Comparison of ENCODE assay signal across 31 cellular contexts in the genomic region with DNA sequence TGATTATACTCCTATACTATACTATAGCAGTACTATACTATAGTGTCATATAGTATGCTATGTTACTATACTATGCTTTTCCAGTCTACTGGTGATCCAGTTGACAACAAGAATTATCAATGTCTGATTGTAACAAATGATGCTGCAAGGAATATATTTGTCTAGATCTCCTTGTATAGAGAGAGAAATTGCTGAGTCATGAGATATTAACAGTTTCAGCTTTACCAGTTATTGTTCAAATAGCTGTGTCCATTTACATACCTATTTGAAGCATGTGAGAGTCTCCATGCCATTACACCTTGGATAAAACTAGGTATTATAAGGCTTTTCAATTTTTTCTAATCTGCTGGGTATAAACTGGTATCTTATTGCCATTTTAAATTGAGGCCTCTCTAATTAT.
"Had no signal": no experiment of that assay in that cellular context is flagged by ENCODE, and none has a peak within 500 bp of the region (broad histone marks: within the 10 kb centered on the region; RNA-seq: fewer than 3 reads in every experiment).

No MANE protein-coding gene starts in this region.

- H3K4me1 ChIP-seq: neural progenitor cell, parathyroid adenoma, psoas muscle, spleen, suprapubic skin, testis, tibial artery, transverse colon, upper lobe of right lung, uterus had no signal

- H3K9me3 Mint-ChIP-seq: nephron; neural progenitor cell; stimulated activated memory B cell treated with anti-CD40 and anti-IgM and Interleukin-4, amounts not matched to agents 10 μg/mL and 1 μg/mL and 100 μg/mL, for 72 hours; stimulated activated naive CD8-positive, alpha-beta T cell treated with anti-CD3 and anti-CD28 coated beads, Interleukin-15, amount 100 ng/mL, for 72 hours; type B pancreatic cell had no signal

- H2AFZ ChIP-seq: neural progenitor cell, parathyroid adenoma had no signal

- H3K4me3 ChIP-seq: neural progenitor cell, ovary, psoas muscle, skin epidermis, smooth muscle cell, spleen, suprapubic skin, testis, tibial artery, transverse colon, upper lobe of right lung, uterus had no signal

- H3K4me1 Mint-ChIP-seq: natural killer cell; neural progenitor cell; stimulated activated memory B cell treated with anti-CD40 and anti-IgM and Interleukin-4, amounts not matched to agents 10 μg/mL and 1 μg/mL and 100 μg/mL, for 72 hours; stimulated activated naive CD8-positive, alpha-beta T cell treated with anti-CD3 and anti-CD28 coated beads, Interleukin-15, amount 100 ng/mL, for 72 hours had no signal

- H3K27me3 ChIP-seq: neural progenitor cell, ovary, suprapubic skin, testis, tibial artery, transverse colon, upper lobe of right lung, uterus had no signal

- H3K27ac Mint-ChIP-seq: natural killer cell; nephron; neural progenitor cell; progenitor cell of endocrine pancreas; stimulated activated memory B cell treated with anti-CD40 and anti-IgM and Interleukin-4, amounts not matched to agents 10 μg/mL and 1 μg/mL and 100 μg/mL, for 72 hours; stimulated activated naive CD8-positive, alpha-beta T cell treated with anti-CD3 and anti-CD28 coated beads, Interleukin-15, amount 100 ng/mL, for 72 hours; type B pancreatic cell had no signal

- H3K9ac ChIP-seq: neural progenitor cell, parathyroid adenoma had no signal

- H3K4me3 Mint-ChIP-seq: natural killer cell; nephron; neural progenitor cell; stimulated activated memory B cell treated with anti-CD40 and anti-IgM and Interleukin-4, amounts not matched to agents 10 μg/mL and 1 μg/mL and 100 μg/mL, for 72 hours; stimulated activated naive CD8-positive, alpha-beta T cell treated with anti-CD3 and anti-CD28 coated beads, Interleukin-15, amount 100 ng/mL, for 72 hours; type B pancreatic cell had no signal

- H3K9me3 ChIP-seq: ovary, psoas muscle, suprapubic skin, testis, tibial artery, transverse colon, upper lobe of right lung, uterus had no signal

- ATAC-seq: natural killer cell; psoas muscle; right cardiac atrium; sciatic nerve; stimulated activated memory B cell treated with anti-CD40 and anti-IgM and Interleukin-4, amounts not matched to agents 10 μg/mL and 1 μg/mL and 100 μg/mL, for 72 hours; stimulated activated naive CD8-positive, alpha-beta T cell treated with anti-CD3 and anti-CD28 coated beads, Interleukin-15, amount 100 ng/mL, for 72 hours; stimulated activated naive CD8-positive, alpha-beta T cell treated with anti-CD3 and anti-CD28 coated beads, Interleukin-15, Interleukin-2, amounts not matched to agents 100 U/mL and 50 U/mL, for 24 hours; upper lobe of right lung had no signal

- H3K4me2 ChIP-seq: neural progenitor cell, smooth muscle cell had no signal

- H3K36me3 ChIP-seq: neural progenitor cell, ovary, spleen, suprapubic skin, tibial artery, transverse colon, upper lobe of right lung, uterus had no signal

- DNase-seq: natural killer cell; occipital lobe; ovary; posterior cingulate gyrus; psoas muscle; right cardiac atrium; spleen; stimulated activated CD4-positive, alpha-beta T cell treated with anti-CD3 and anti-CD28 coated beads, Interleukin-12 subunit alpha, Interleukin-12 subunit beta, amount 100 ng/mL, for 4 hours; stimulated activated CD4-positive, alpha-beta T cell treated with anti-CD3 and anti-CD28 coated beads, Interleukin-1b, Interleukin-23, amount 100 ng/mL, for 48 hours; stimulated activated CD4-positive, alpha-beta T cell treated with anti-CD3 and anti-CD28 coated beads, Interleukin-4, amount 100 ng/mL, for 1 hour; stimulated activated CD4-positive, alpha-beta T cell treated with anti-CD3 and anti-CD28 coated beads, Interleukin-4, amount 100 ng/mL, for 4 hours; stimulated activated CD8-positive, alpha-beta memory T cell treated with anti-CD3 and anti-CD28 coated beads, Interleukin-4, amount 100 ng/mL, for 48 hours; stimulated activated naive CD4-positive, alpha-beta T cell; stimulated activated naive CD8-positive, alpha-beta T cell treated with anti-CD3 and anti-CD28 coated beads, Interleukin-15, amount 100 ng/mL, for 72 hours; stimulated activated naive CD8-positive, alpha-beta T cell treated with anti-CD3 and anti-CD28 coated beads, Interleukin-15, Interleukin-2, amounts not matched to agents 100 U/mL and 50 U/mL, for 24 hours; substantia nigra; testis; tibial artery; transverse colon; upper lobe of right lung; uterus had no signal

- H3K79me2 ChIP-seq: parathyroid adenoma had no signal

- H3K36me3 Mint-ChIP-seq: natural killer cell; neural progenitor cell; stimulated activated memory B cell treated with anti-CD40 and anti-IgM and Interleukin-4, amounts not matched to agents 10 μg/mL and 1 μg/mL and 100 μg/mL, for 72 hours; type B pancreatic cell had no signal

- H3K27ac ChIP-seq: neural progenitor cell, ovary, parathyroid adenoma, psoas muscle, skin epidermis, spleen, suprapubic skin, testis, tibial artery, transverse colon, upper lobe of right lung, uterus had no signal
